14 cellular contexts compared by ENCODE assay signal in genomic region chr21:28436286-28436932, GRCh38.
DNase-seq lines count a peak whose midpoint lies in the region; ATAC-seq and TF ChIP-seq lines count a peak whose summit lies in the region.
"Had no signal": no experiment of that assay in that cellular context is flagged by ENCODE, and none has a peak within 500 bp of the region (broad histone marks: within the 10 kb centered on the region; RNA-seq: fewer than 3 reads in every experiment).

No MANE protein-coding gene starts in this region.

- intact Hi-C loops in activated CD4-positive, alpha-beta memory T cell treated with anti-CD3 and anti-CD28 coated beads for 36 hours (cut with micrococcal nuclease), result no loop called here

- H2AFZ ChIP-seq in GM23338, result 0 out of 2 replicates have a peak overlapping the region, but pooled peaks have one; percentile 7

- no peaks in the 10 kb centered on the region for H3F3A ChIP-seq in GM23338 (replicated peaks; ENCODE audit: low read depth)

- H3K4me1 Mint-ChIP-seq in GM23338, result no peaks in the 10 kb centered on the region
- H3K4me1 Mint-ChIP-seq in activated CD4-positive, alpha-beta memory T cell treated with anti-CD3 and anti-CD28 coated beads for 36 hours (ENCODE audit: low read depth), result no peaks in the 10 kb centered on the region
- H3K4me1 Mint-ChIP-seq: CD4-positive, CD25-positive, alpha-beta regulatory T cell had no signal

- H3K4me3 ChIP-seq in GM23338, result no peak overlapping the region
- no peak overlapping the region for H3K4me3 ChIP-seq in skeletal muscle satellite cell (ENCODE audit: low read length)
- H3K4me3 ChIP-seq: psoas muscle had no signal

- H3K9me3 Mint-ChIP-seq in GM23338, result no peaks in the 10 kb centered on the region
- H3K9me3 Mint-ChIP-seq in activated CD4-positive, alpha-beta memory T cell treated with anti-CD3 and anti-CD28 coated beads for 36 hours, result no peaks in the 10 kb centered on the region

- H3K79me2 ChIP-seq in GM23338 (replicated peaks; ENCODE audit: insufficient read depth), result no peaks in the 10 kb centered on the region

- peaks cover 5% of the 10 kb centered on the region; the same call in 1 of the 2 replicates for H3K9me2 ChIP-seq in GM23338 (ENCODE audit: insufficient read depth)

- H3K4me3 Mint-ChIP-seq in GM23338, result no peak overlapping the region
- H3K4me3 Mint-ChIP-seq in activated CD4-positive, alpha-beta memory T cell treated with anti-CD3 and anti-CD28 coated beads for 36 hours, result no peak overlapping the region
- H3K4me3 Mint-ChIP-seq: CD4-positive, CD25-positive, alpha-beta regulatory T cell had no signal

- no peak overlapping the region for H3K27ac ChIP-seq in GM23338 (ENCODE audit: low read depth)
- H3K27ac ChIP-seq: psoas muscle had no signal

- H3K9ac ChIP-seq in skeletal muscle satellite cell (ENCODE audit: low read depth, low read length), result no peak overlapping the region

- POLR2A ChIA-PET in activated CD4-positive, alpha-beta memory T cell treated with anti-CD3 and anti-CD28 coated beads for 36 hours (lab: Charles Lee), result no interaction called here

- H3K27ac Mint-ChIP-seq in GM23338, result no peak overlapping the region; the same call in 1 of the 2 replicates
- no peak overlapping the region for H3K27ac Mint-ChIP-seq in activated CD4-positive, alpha-beta memory T cell treated with anti-CD3 and anti-CD28 coated beads for 36 hours
- H3K27ac Mint-ChIP-seq: CD4-positive, CD25-positive, alpha-beta regulatory T cell had no signal

- H3K27me3 Mint-ChIP-seq in GM23338 (ENCODE audit: insufficient read depth, low read depth, poor library complexity), result peaks cover 4% of the 10 kb centered on the region
- no peaks in the 10 kb centered on the region for H3K27me3 Mint-ChIP-seq in activated CD4-positive, alpha-beta memory T cell treated with anti-CD3 and anti-CD28 coated beads for 36 hours
- H3K27me3 Mint-ChIP-seq: CD4-positive, CD25-positive, alpha-beta regulatory T cell had no signal

- H3K4me1 ChIP-seq in GM23338 (ENCODE audit: insufficient read depth) (no peaks in the 10 kb centered on the region), skeletal muscle satellite cell (ENCODE audit: control insufficient read depth, insufficient read depth, low read length) (peaks cover 35% of the 10 kb centered on the region)
- H3K4me1 ChIP-seq: psoas muscle had no signal

- H3K36me3 Mint-ChIP-seq in GM23338 (ENCODE audit: low read depth), result no peaks in the 10 kb centered on the region
- H3K36me3 Mint-ChIP-seq in activated CD4-positive, alpha-beta memory T cell treated with anti-CD3 and anti-CD28 coated beads for 36 hours, result no peaks in the 10 kb centered on the region
- H3K36me3 Mint-ChIP-seq: CD4-positive, CD25-positive, alpha-beta regulatory T cell had no signal

- CTCF ChIA-PET in activated CD4-positive, alpha-beta memory T cell treated with anti-CD3 and anti-CD28 coated beads for 36 hours (lab: Charles Lee), result no interaction called here

- no peaks in the 10 kb centered on the region for H4K20me1 ChIP-seq in GM23338 (replicated peaks; ENCODE audit: insufficient read depth)

- ATAC-seq in GM23338, result no peak
- peak; percentile 87 for ATAC-seq in SK-N-SH treated with all-trans-retinoic acid at 6 μM for 48 hours
- no peak for ATAC-seq in GM18517 (IDR thresholded peaks at IDR 0.05; ENCODE audit: unreplicated experiment)
- ATAC-seq: psoas muscle; stimulated activated naive CD8-positive, alpha-beta T cell treated with anti-CD3 and anti-CD28 coated beads, Interleukin-15, Interleukin-2, amounts not matched to agents 100 U/mL and 50 U/mL, for 24 hours had no signal

- no peak for TF ChIP-seq CTCF in GM23338 (conservative IDR thresholded peaks at IDR 0.05; ENCODE audit: low read depth in 2 of 2)

- H3K27me3 ChIP-seq in GM23338 (ENCODE audit: insufficient read depth), result no peaks in the 10 kb centered on the region
- H3K27me3 ChIP-seq in skeletal muscle satellite cell (ENCODE audit: control insufficient read depth, insufficient read depth, low read length), result no peaks in the 10 kb centered on the region

- no peak overlapping the region for H3K4me2 ChIP-seq in GM23338
- peak overlapping the region; percentile 7 for H3K4me2 ChIP-seq in skeletal muscle satellite cell (ENCODE audit: low read length)

- H3K36me3 ChIP-seq in GM23338 (ENCODE audit: insufficient read depth) (no peaks in the 10 kb centered on the region), skeletal muscle satellite cell (ENCODE audit: insufficient read depth, low read length) (no peaks in the 10 kb centered on the region)

- no peak for DNase-seq in GM23338 (ENCODE audit: low spot score)
- DNase-seq in fibroblast of peridontal ligament (ENCODE audit: extremely low read depth), result peak; percentile 48
- no peak for DNase-seq in activated CD4-positive, alpha-beta memory T cell treated with anti-CD3 and anti-CD28 coated beads for 36 hours
- no peak for DNase-seq in inferior parietal cortex (ENCODE audit: extremely low spot score)
- DNase-seq in HUDEP-2 (lab: John Stamatoyannopoulos, UW; ENCODE audit: unreplicated experiment in 76 of 76), result no peak
- DNase-seq: caudate nucleus; CD4-positive, CD25-positive, alpha-beta regulatory T cell; MM.1S; psoas muscle; stimulated activated CD4-positive, alpha-beta T cell treated with anti-CD3 and anti-CD28 coated beads, Interleukin-4, amount 100 ng/mL, for 24 hours; stimulated activated naive CD8-positive, alpha-beta T cell treated with anti-CD3 and anti-CD28 coated beads, Interleukin-15, Interleukin-2, amounts not matched to agents 100 U/mL and 50 U/mL, for 24 hours had no signal

- H3K9me3 ChIP-seq in skeletal muscle satellite cell (replicated peaks; ENCODE audit: low read length), result no peaks in the 10 kb centered on the region
- H3K9me3 ChIP-seq: psoas muscle had no signal

TF ChIP-seq in GM23338, 12 proteins besides CTCF, POLR2A, EP300 and RAD21 (continues in another document):
- TF ChIP-seq ETS1 (IDR thresholded peaks at IDR 0.05), result no peak
- TF ChIP-seq ZNF114 (CRISPR knock-in tag; IDR thresholded peaks at IDR 0.05), result no peak
- TF ChIP-seq EZH2phosphoT487 (IDR thresholded peaks at IDR 0.05; ENCODE audit: unreplicated experiment), result no peak
- TF ChIP-seq NANOG (IDR thresholded peaks at IDR 0.05; ENCODE audit: borderline replicate concordance), result no peak

TF ChIP-seq in SK-N-SH treated with all-trans-retinoic acid at 6 μM for 48 hours, 23 proteins besides CTCF, POLR2A, EP300 and RAD21:
- TF ChIP-seq ZNF565 (CRISPR knock-in tag; conservative IDR thresholded peaks at IDR 0.05; ENCODE audit: low read depth) (no peak), ZNF70 (CRISPR knock-in tag; IDR thresholded peaks at IDR 0.05) (no peak), ESRRG (CRISPR knock-in tag; IDR thresholded peaks at IDR 0.05) (no peak), TSHZ2 (CRISPR knock-in tag; IDR thresholded peaks at IDR 0.05) (no peak), SNAI2 (CRISPR knock-in tag; IDR thresholded peaks at IDR 0.05) (no peak), TOX (CRISPR knock-in tag; IDR thresholded peaks at IDR 0.05; ENCODE audit: borderline replicate concordance) (no peak), PPARA (CRISPR knock-in tag; IDR thresholded peaks at IDR 0.05; ENCODE audit: borderline replicate concordance) (no peak), ZFP30 (CRISPR knock-in tag; IDR thresholded peaks at IDR 0.05) (no peak), TCF4 (CRISPR knock-in tag; IDR thresholded peaks at IDR 0.05; ENCODE audit: borderline replicate concordance) (no peak)
